8 cellular contexts compared by ENCODE assay signal in the genomic region with DNA sequence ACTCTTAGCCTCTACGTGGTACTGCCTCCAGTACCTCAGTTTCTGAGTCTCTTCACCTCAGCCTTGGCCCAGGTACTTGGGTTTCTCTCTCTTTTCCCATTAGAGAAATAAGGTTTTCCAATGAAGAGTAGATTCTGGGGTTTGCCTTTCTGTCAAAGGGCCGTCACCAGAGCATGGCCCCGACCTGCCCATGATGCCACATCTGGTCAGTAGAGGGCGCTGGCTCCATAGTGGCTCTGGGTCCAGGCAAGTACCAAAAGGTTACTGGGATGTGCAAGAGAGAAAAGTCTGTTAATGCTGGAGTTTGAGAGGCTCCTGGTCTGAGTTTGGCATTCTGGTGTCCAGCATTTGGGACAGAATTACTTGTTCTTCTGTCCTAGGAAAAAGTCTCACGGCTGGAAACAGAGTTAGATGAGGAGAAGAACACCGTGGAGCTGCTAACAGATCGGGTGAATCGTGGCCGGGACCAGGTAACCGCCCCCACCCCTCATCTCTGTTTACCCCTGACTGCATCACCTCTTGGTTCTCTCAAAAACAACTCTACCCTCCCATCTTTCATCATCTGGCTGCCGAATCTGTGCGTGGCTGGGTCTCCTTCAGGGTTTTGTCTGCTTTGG. TPM values are rescaled to one million over a fixed set of nuclear protein-coding genes. Genes with fewer than 3 reads are reported as not detected.
DNase-seq lines count a peak whose midpoint lies in the region; ATAC-seq, FAIRE-seq and TF ChIP-seq lines count a peak whose summit lies in the region.

No MANE protein-coding gene starts in this region.

- no peaks in the 10 kb centered on the region for H3K4me1 ChIP-seq in thoracic aorta (ENCODE audit: control insufficient read depth in 1 of 2, low read depth in 2 of 2)

- H3K4me3 ChIP-seq in thoracic aorta: no peak overlapping the region

- no peak for FAIRE-seq in RCC 7860 (lab: Jason Lieb, UNC)

- ATAC-seq in thoracic aorta (ENCODE audit: insufficient number of reproducible peaks, low FRiP score, low read depth) (no peak), GM18861 (IDR thresholded peaks at IDR 0.05; ENCODE audit: unreplicated experiment) (no peak)

- no peaks in the 10 kb centered on the region for H3K9me3 ChIP-seq in thoracic aorta

- in situ Hi-C loops in Caki2 (cut with HindIII; ENCODE audit: low pct_unique_long_range_greater_than_20kb, low sequenced_read_pairs): no loop called here

- no peak overlapping the region for H3K27ac ChIP-seq in thoracic aorta

- peak; percentile 47 for DNase-seq in Caki2 (ENCODE audit: low read depth)
- DNase-seq in HT1080 (ENCODE audit: low read depth): peak; percentile 66
- peak; percentile 41 for DNase-seq in RCC 7860 (ENCODE audit: low spot score)
- peak; percentile 88 to 89 for DNase-seq in activated T-cell treated with anti-CD3 and anti-CD28 coated beads, Interleukin-2, amount 50 U/mL, for 48 hours
- peak; percentile 76 for DNase-seq in fibroblast of peridontal ligament (ENCODE audit: extremely low read depth)
- DNase-seq in nucleus accumbens (lab: John Stamatoyannopoulos, UW): peak in 50 of 56 donors; percentile 3 to 83 (median 47)
- no peak for DNase-seq in thoracic aorta (ENCODE audit: low spot score)

- no peaks in the 10 kb centered on the region for H3K36me3 ChIP-seq in thoracic aorta

- TF ChIP-seq CTCF in thoracic aorta (IDR thresholded peaks at IDR 0.05): peak; percentile 83

- H3K27me3 ChIP-seq in thoracic aorta (replicated peaks; ENCODE audit: insufficient read depth): no peaks in the 10 kb centered on the region

RNA-seq across cellular contexts. Expression of a gene that starts 5.3 kb away (rescaled TPM):
- total RNA-seq in Caki2 (2014; rRNA removed; shearing (Covaris generic); ENCODE audit: low replicate concordance): 4.2 and 5.8 TPM in 2 replicates
- 7.2 and 9.3 TPM in 2 replicates for total RNA-seq in HT1080 (2014; rRNA removed; shearing (Covaris generic))
- 13.7 and 13.8 TPM in 2 replicates for polyA plus RNA-seq in HT1080 (2015; cell fraction: cytosol; rRNA removed)
- 17.0 and 18.5 TPM in 2 replicates for polyA plus RNA-seq in HT1080 (2015; cell fraction: nucleus; rRNA removed)
- 10 to 100 TPM in 1 of 2 donors, 1 to 10 TPM in 1; 4.9 to 10.7 TPM for total RNA-seq in thoracic aorta

RNA-seq across cellular contexts. Expression of a gene that starts 23.6 kb away (rescaled TPM):
- total RNA-seq in Caki2 (2014; rRNA removed; shearing (Covaris generic); ENCODE audit: low replicate concordance): 0.03 and 0.61 TPM in 2 replicates
- total RNA-seq in HT1080 (2014; rRNA removed; shearing (Covaris generic)): 1.6 and 2.4 TPM in 2 replicates
- 0.10 TPM in 2 replicates for polyA plus RNA-seq in HT1080 (2015; cell fraction: cytosol; rRNA removed)
- polyA plus RNA-seq in HT1080 (2015; cell fraction: nucleus; rRNA removed): 3.9 TPM in 2 replicates
- total RNA-seq in thoracic aorta: 1 to 10 TPM in 1 of 2 donors, not detected in 1; 2.3 TPM
